ENCODE assay signal across 20 cellular contexts in the genomic region with DNA sequence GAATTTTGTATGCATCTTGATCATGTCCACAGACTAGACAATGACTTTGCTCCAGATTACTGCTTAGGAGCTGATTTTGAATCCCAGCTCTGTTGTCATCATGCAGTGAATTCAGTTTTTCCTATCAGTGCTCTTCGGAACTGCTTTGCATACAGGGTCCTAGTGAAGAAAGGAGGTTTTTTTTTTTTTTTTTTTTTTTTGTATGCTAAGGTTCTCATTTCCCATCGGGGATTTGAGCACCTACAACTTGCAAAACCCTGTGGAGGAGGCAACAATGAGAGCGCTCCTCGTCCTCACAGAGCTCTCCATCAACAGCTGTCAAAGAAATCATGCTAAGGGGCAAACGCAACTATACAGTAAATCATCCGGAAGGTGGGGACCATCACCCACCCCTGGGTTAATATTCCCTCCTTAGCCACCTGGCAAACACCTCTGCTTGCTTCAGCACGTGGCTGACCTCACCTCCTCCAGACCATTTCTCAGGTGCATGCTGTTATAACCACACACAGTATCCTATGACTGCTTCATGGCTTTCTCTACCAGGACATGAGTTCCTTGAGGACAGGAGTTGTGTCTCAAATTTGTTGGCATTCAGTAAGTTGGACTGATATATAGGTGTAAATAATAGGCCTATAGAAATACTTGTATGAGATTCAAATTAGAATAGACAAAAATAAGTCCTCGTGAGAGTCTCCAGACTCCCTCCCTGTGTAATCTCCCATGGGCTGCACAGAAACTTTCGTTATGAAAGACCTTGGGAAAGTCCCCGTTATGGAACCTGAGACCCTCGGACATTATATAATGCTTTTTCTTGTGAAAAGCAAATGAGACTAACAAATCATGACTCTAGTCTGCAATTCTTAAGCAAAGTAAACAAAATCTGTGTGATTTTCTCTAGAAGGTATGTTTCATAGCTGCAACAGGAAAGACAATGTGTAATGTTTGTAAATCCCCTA.
A peak's percentile ranks its signal among the peaks of the same experiment; 100 is the strongest.
DNase-seq lines count a peak whose midpoint lies in the region; ATAC-seq and TF ChIP-seq lines count a peak whose summit lies in the region.
"Had no signal": no experiment of that assay in that cellular context is flagged by ENCODE, and none has a peak within 500 bp of the region (broad histone marks: within the 10 kb centered on the region; RNA-seq: fewer than 3 reads in every experiment).

No MANE protein-coding gene starts in this region.

- no peaks in the 10 kb centered on the region for H3K27me3 Mint-ChIP-seq in T-cell
- H3K27me3 Mint-ChIP-seq: CD4-positive, alpha-beta memory T cell had no signal

- ATAC-seq in GM21619 (IDR thresholded peaks at IDR 0.05; ENCODE audit: unreplicated experiment), result peak; percentile 44
- no peak for ATAC-seq in T-cell (replicated peaks in 1 of 4)
- no peak for ATAC-seq in HG02884 (IDR thresholded peaks at IDR 0.05; ENCODE audit: unreplicated experiment)
- ATAC-seq: HepG2 had no signal

- no peaks in the 10 kb centered on the region for H3K4me1 Mint-ChIP-seq in T-cell
- H3K4me1 Mint-ChIP-seq: CD4-positive, alpha-beta memory T cell had no signal

- H3K4me3 ChIP-seq in GM12865 (ENCODE audit: low read depth, low read length) (no peak overlapping the region), esophagus muscularis mucosa (no peak overlapping the region)
- H3K4me3 ChIP-seq: BLaER1, HAP-1 had no signal

- no peak for TF ChIP-seq EP300 in esophagus muscularis mucosa (IDR thresholded peaks at IDR 0.05)

- H3K36me3 Mint-ChIP-seq in T-cell, result peaks cover 3% of the 10 kb centered on the region
- H3K36me3 Mint-ChIP-seq: CD4-positive, alpha-beta memory T cell had no signal

- DNase-seq in GM12865 (ENCODE audit: low read depth), result peak; percentile 74
- peak; percentile 35 to 74 for DNase-seq in NCI-H526 (lab: John Stamatoyannopoulos, UW)
- DNase-seq in esophagus muscularis mucosa (ENCODE audit: extremely low spot score), result peak; percentile 12
- DNase-seq in T-cell, result no peak
- no peak for DNase-seq in A172 (ENCODE audit: low spot score)
- no peak for DNase-seq in DMS114 treated with DMSO at 0.1 percent for 48 hours (lab: John Stamatoyannopoulos, UW; ENCODE audit: unreplicated experiment)
- DNase-seq: Calu3; CD4-positive, alpha-beta memory T cell; KBM-7; NCI-H1436; NCI-H2029; NCI-H2171; NCI-H748 treated with DMSO at 0.1 percent for 48 hours; NK-92 treated with Interleukin-12 subunit alpha and Interleukin-12 subunit beta, amount 100 ng/mL, for 24 hours; SHP77 had no signal

- TF ChIP-seq CTCF in GM12865 (IDR thresholded peaks at IDR 0.05; ENCODE audit: insufficient read depth, low read depth, low read length, missing control alignments) (no peak), esophagus muscularis mucosa (IDR thresholded peaks at IDR 0.05) (no peak)

- peaks cover 0 to 6% (median 0%) of the 10 kb centered on the region in 4 donors for H3K4me1 ChIP-seq in esophagus muscularis mucosa
- H3K4me1 ChIP-seq: HAP-1 had no signal

- H3K9me3 ChIP-seq in esophagus muscularis mucosa, result no peaks in the 10 kb centered on the region
- H3K9me3 ChIP-seq: BLaER1, HAP-1 had no signal

- 83% methylated on average over 11 of the region's 11 CpGs for WGBS in esophagus muscularis mucosa

- no peak overlapping the region for H3K4me3 Mint-ChIP-seq in T-cell
- H3K4me3 Mint-ChIP-seq: CD4-positive, alpha-beta memory T cell had no signal

- H3K9me3 Mint-ChIP-seq in T-cell, result no peaks in the 10 kb centered on the region
- H3K9me3 Mint-ChIP-seq: CD4-positive, alpha-beta memory T cell had no signal

- no peaks in the 10 kb centered on the region for H3K27me3 ChIP-seq in esophagus muscularis mucosa
- H3K27me3 ChIP-seq: BLaER1 had no signal

- CTCF ChIA-PET in T-cell (lab: Charles Lee), result interaction anchor here in 1 of 2 donors (0.7 kb wide), 1 partner anchor 759 kb away, joined by 3 read pairs; no protein-coding TSS in a partner anchor

- intact Hi-C loops in esophagus muscularis mucosa (cut with DNase I), result no loop called here

- no peak overlapping the region for H3K27ac ChIP-seq in esophagus muscularis mucosa (replicated peaks in 1 of 4)
- H3K27ac ChIP-seq: BLaER1 had no signal

- POLR2A ChIA-PET in T-cell (lab: Charles Lee), result interaction anchor here in 1 of 2 donors (0.7 kb wide), 1 partner anchor 423 kb away, joined by 5 read pairs; no protein-coding TSS in a partner anchor

- no peak for TF ChIP-seq POLR2A in esophagus muscularis mucosa (IDR thresholded peaks at IDR 0.05; ENCODE audit: low read depth)

- peaks cover 0 to 4% (median 0%) of the 10 kb centered on the region in 4 donors for H3K36me3 ChIP-seq in esophagus muscularis mucosa
- H3K36me3 ChIP-seq: BLaER1, HAP-1 had no signal

- no peak overlapping the region for H3K27ac Mint-ChIP-seq in T-cell

Comparison
In these comparisons a context has a peak if more than half of its experiments do, and no peak if none do; other contexts are left out.
1. DNase-seq: peak in GM12865 (single experiment), NCI-H526 (2 of 2) and esophagus muscularis mucosa (single experiment); none in T-cell (0 of 34), A172 (single experiment) and DMS114 treated with DMSO at 0.1 percent for 48 hours (single experiment).